Comparison of ENCODE assay signal across 1 cellular context in the genomic region with DNA sequence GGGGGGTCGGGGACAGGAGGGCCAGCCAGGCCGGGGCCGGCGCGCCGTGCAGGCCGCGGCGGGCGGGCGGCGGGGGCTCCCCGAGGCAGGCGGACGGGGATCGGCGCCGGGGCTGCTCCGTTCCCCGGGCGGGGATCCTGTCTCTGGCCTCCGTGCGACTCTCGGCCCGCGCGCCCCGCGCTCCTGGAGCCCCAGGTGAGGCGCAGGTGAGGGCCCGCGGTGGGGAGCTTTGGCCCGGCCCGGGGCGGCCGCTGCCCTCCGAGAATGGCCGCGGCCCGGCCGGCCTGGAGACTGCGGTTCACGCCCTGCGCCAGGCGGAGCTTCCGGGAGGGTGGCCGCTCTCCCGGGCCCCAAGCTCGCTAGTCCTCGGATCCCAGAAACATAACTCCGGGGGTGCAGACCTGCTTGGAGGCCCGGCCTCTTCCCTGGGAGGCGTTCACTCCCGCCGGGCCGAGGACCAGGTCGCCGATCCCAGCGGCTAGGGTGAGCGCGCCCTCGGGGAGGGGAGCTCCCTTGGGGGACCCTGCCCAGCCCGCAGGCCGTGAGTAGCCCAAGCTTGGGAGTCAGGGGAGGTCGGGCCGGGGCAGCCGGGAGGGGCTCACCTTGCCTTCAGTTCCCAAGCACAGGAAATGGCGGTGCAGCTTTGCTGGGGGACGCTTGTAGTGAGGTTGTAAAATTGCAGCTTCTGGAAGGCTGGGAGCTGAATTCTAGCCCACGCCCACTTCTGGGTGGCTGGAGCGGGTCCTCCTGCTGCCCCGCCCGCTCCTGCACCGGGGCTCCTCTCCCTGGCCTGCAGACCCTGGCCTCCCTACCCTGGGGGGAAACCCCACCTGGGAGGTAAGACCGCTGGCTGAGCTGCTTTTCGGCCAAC.
TF ChIP-seq lines count a peak whose summit lies in the region.

No MANE protein-coding gene starts in this region.

TF ChIP-seq in HepG2, 621 proteins besides CTCF, POLR2A, EP300 and RAD21 (continued from another document):
- TF ChIP-seq, protein P1, sequence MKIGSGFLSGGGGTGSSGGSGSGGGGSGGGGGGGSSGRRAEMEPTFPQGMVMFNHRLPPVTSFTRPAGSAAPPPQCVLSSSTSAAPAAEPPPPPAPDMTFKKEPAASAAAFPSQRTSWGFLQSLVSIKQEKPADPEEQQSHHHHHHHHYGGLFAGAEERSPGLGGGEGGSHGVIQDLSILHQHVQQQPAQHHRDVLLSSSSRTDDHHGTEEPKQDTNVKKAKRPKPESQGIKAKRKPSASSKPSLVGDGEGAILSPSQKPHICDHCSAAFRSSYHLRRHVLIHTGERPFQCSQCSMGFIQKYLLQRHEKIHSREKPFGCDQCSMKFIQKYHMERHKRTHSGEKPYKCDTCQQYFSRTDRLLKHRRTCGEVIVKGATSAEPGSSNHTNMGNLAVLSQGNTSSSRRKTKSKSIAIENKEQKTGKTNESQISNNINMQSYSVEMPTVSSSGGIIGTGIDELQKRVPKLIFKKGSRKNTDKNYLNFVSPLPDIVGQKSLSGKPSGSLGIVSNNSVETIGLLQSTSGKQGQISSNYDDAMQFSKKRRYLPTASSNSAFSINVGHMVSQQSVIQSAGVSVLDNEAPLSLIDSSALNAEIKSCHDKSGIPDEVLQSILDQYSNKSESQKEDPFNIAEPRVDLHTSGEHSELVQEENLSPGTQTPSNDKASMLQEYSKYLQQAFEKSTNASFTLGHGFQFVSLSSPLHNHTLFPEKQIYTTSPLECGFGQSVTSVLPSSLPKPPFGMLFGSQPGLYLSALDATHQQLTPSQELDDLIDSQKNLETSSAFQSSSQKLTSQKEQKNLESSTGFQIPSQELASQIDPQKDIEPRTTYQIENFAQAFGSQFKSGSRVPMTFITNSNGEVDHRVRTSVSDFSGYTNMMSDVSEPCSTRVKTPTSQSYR (CRISPR knock-in tag; IDR thresholded peaks at IDR 0.05; ENCODE audit: borderline replicate concordance): no peak
- TF ChIP-seq ZNF878 (CRISPR knock-in tag; IDR thresholded peaks at IDR 0.05) (no peak), ISL2 (CRISPR knock-in tag; IDR thresholded peaks at IDR 0.05) (no peak), CENPT (CRISPR knock-in tag; IDR thresholded peaks at IDR 0.05; ENCODE audit: low read depth) (no peak)
